ENCODE assay signal across 10 cellular contexts in genomic region chr5:174750720-174751119, GRCh38. TPM values are rescaled to one million over a fixed set of nuclear protein-coding genes. Genes with fewer than 3 reads are reported as not detected.
DNase-seq lines count a peak whose midpoint lies in the region; ATAC-seq, FAIRE-seq and TF ChIP-seq lines count a peak whose summit lies in the region.
"Had no signal": no experiment of that assay in that cellular context is flagged by ENCODE, and none has a peak within 500 bp of the region (broad histone marks: within the 10 kb centered on the region; RNA-seq: fewer than 3 reads in every experiment).

No MANE protein-coding gene starts in this region.

- H3K4me1 Mint-ChIP-seq in type B pancreatic cell (ENCODE audit: unreplicated experiment): peaks cover 25% of the 10 kb centered on the region
- H3K4me1 Mint-ChIP-seq in activated T-cell treated with anti-CD3 and anti-CD28 coated beads, Interleukin-2, amount 50 U/mL, for 72 hours (ENCODE audit: low read depth): no peaks in the 10 kb centered on the region

- 0% methylated on average over 3 of the region's 4 CpGs for WGBS in HUES64
- 2 to 8% methylated on average over 4 of the region's 4 CpGs for WGBS in tibial nerve, 2 donors

- no peaks in the 10 kb centered on the region for H3K36me3 Mint-ChIP-seq in type B pancreatic cell
- H3K36me3 Mint-ChIP-seq in activated T-cell treated with anti-CD3 and anti-CD28 coated beads, Interleukin-2, amount 50 U/mL, for 72 hours (ENCODE audit: insufficient read depth in 2 of 2): peaks cover 0 to 1% of the 10 kb centered on the region in 2 donors

- H3K36me3 ChIP-seq in HUES64 (ENCODE audit: insufficient read depth, low read length) (no peaks in the 10 kb centered on the region), bronchial epithelial cell (ENCODE audit: control insufficient read depth, insufficient read depth, low read length) (no peaks in the 10 kb centered on the region), tibial nerve (no peaks in the 10 kb centered on the region)

- ATAC-seq in activated T-cell treated with anti-CD3 and anti-CD28 coated beads, Interleukin-2, amount 50 U/mL, for 72 hours (replicated peaks in 1 of 2): no peak
- no peak for ATAC-seq in HG03196 (IDR thresholded peaks at IDR 0.05; ENCODE audit: unreplicated experiment)

- no peak for FAIRE-seq in bronchial epithelial cell (lab: Jason Lieb, UNC)
- FAIRE-seq: islet of Langerhans had no signal

- TF ChIP-seq CTCF in bronchial epithelial cell (IDR thresholded peaks at IDR 0.05; ENCODE audit: insufficient read depth, low read length, severe bottlenecking): no peak
- no peak for TF ChIP-seq CTCF in type B pancreatic cell (conservative IDR thresholded peaks at IDR 0.05)
- no peak for TF ChIP-seq CTCF in tibial nerve (IDR thresholded peaks at IDR 0.05)

- no peaks in the 10 kb centered on the region for H3K9me3 Mint-ChIP-seq in type B pancreatic cell
- H3K9me3 Mint-ChIP-seq in activated T-cell treated with anti-CD3 and anti-CD28 coated beads, Interleukin-2, amount 50 U/mL, for 72 hours: no peaks in the 10 kb centered on the region

- H3K27me3 ChIP-seq in HUES64 (ENCODE audit: insufficient read depth, low read length) (peaks cover 66% of the 10 kb centered on the region), bronchial epithelial cell (ENCODE audit: control insufficient read depth, insufficient read depth, low read length) (no peaks in the 10 kb centered on the region), tibial nerve (peaks cover 0 to 66% of the 10 kb centered on the region in 2 donors)

- H3K27ac ChIP-seq in HUES64 (ENCODE audit: low read depth, low read length): no peak overlapping the region
- H3K27ac ChIP-seq in tibial nerve: no peak overlapping the region

- H3K4me3 ChIP-seq in HUES64 (ENCODE audit: low read length) (peak overlapping the region; percentile 80), bronchial epithelial cell (ENCODE audit: low read depth, low read length) (no peak overlapping the region), tibial nerve (peak overlapping the region in 1 of 4 donors; percentile 37)

- H3K27ac Mint-ChIP-seq in type B pancreatic cell: no peak overlapping the region
- no peak overlapping the region for H3K27ac Mint-ChIP-seq in activated T-cell treated with anti-CD3 and anti-CD28 coated beads, Interleukin-2, amount 50 U/mL, for 72 hours

- no peak for TF ChIP-seq EP300 in tibial nerve (IDR thresholded peaks at IDR 0.05)

- TF ChIP-seq POLR2A in tibial nerve (IDR thresholded peaks at IDR 0.05): no peak

- peak overlapping the region; percentile 83 for H3K4me3 Mint-ChIP-seq in type B pancreatic cell
- no peak overlapping the region for H3K4me3 Mint-ChIP-seq in activated T-cell treated with anti-CD3 and anti-CD28 coated beads, Interleukin-2, amount 50 U/mL, for 72 hours

- H3K9me3 ChIP-seq in HUES64 (ENCODE audit: insufficient read depth, low read depth, low read length) (no peaks in the 10 kb centered on the region), tibial nerve (no peaks in the 10 kb centered on the region)

- no peak overlapping the region for H3K9ac ChIP-seq in HUES64 (ENCODE audit: low read depth, low read length)

- peaks cover 44% of the 10 kb centered on the region for H3K27me3 Mint-ChIP-seq in type B pancreatic cell
- H3K27me3 Mint-ChIP-seq in activated T-cell treated with anti-CD3 and anti-CD28 coated beads, Interleukin-2, amount 50 U/mL, for 72 hours (ENCODE audit: low read depth): peaks cover 46% of the 10 kb centered on the region

- DNase-seq in bronchial epithelial cell (ENCODE audit: low read depth) (peak; percentile 37), kidney tubule cell (ENCODE audit: low spot score) (peak; percentile 44), type B pancreatic cell (ENCODE audit: extremely low spot score, unreplicated experiment) (no peak), tibial nerve (ENCODE audit: low spot score in 2 of 2) (no peak)
- no peak for DNase-seq in activated CD4-positive, alpha-beta T cell treated with anti-CD3 and anti-CD28 coated beads, Interleukin-2, amount 50 U/mL, for 4 hours
- no peak for DNase-seq in activated T-cell treated with anti-CD3 and anti-CD28 coated beads, Interleukin-2, amount 50 U/mL, for 72 hours
- DNase-seq: activated CD4-positive, CD25-positive, alpha-beta regulatory T cell treated with anti-CD3 and anti-CD28 coated beads, Interleukin-2, amount 50 U/mL, for 72 hours had no signal

- peaks cover 8% of the 10 kb centered on the region; the same call in 1 of the 2 replicates for H3K4me1 ChIP-seq in HUES64 (ENCODE audit: insufficient read depth, low read length)
- H3K4me1 ChIP-seq in tibial nerve: peaks cover 0 to 11% (median 3%) of the 10 kb centered on the region in 4 donors

RNA-seq across cellular contexts. Expression of gene MSX2, which starts 26.3 kb away (rescaled TPM):
- polyA plus RNA-seq in HUES64 (2013, experiment 1 of 2): 4.4 TPM
- 7.1 TPM for polyA plus RNA-seq in HUES64 (2013, experiment 2 of 2)
- not detected in 2 replicates for total RNA-seq in bronchial epithelial cell
- total RNA-seq in type B pancreatic cell (ENCODE audit: low replicate concordance): 55.6 and 69.7 TPM in 2 replicates
- 1 to 10 TPM in 1 of 4 donors, under 1 TPM in 2, not detected in 1; 0.44 to 1.3 (median 0.60) TPM for total RNA-seq in tibial nerve
- total RNA-seq in activated T-cell treated with anti-CD3 and anti-CD28 coated beads, Interleukin-2, amount 50 U/mL, for 72 hours: under 1 TPM; 0.28 to 0.38 TPM

Comparison
In these comparisons a context has a peak if more than half of its experiments do, and no peak if none do; other contexts are left out.
1. DNase-seq: peak in bronchial epithelial cell (single experiment) and kidney tubule cell (single experiment); none in type B pancreatic cell (single experiment), tibial nerve (0 of 2), activated CD4-positive, alpha-beta T cell treated with anti-CD3 and anti-CD28 coated beads, Interleukin-2, amount 50 U/mL, for 4 hours (0 of 2) and activated T-cell treated with anti-CD3 and anti-CD28 coated beads, Interleukin-2, amount 50 U/mL, for 72 hours (0 of 2).
2. RNA of gene MSX2, which starts 26.3 kb away (total RNA-seq): 55.6 to 69.7 TPM in type B pancreatic cell; 0.44 to 1.3 TPM in tibial nerve, 0.28 to 0.38 TPM in activated T-cell treated with anti-CD3 and anti-CD28 coated beads, Interleukin-2, amount 50 U/mL, for 72 hours and not detected in bronchial epithelial cell; every median in the first group is over 10 times any median in the second.